ENCODE assay signal across 19 cellular contexts in genomic region chr10:5681930-5682329, GRCh38. TPM values are rescaled to one million over a fixed set of nuclear protein-coding genes. Genes with fewer than 3 reads are reported as not detected.
DNase-seq lines count a peak whose midpoint lies in the region; ATAC-seq, FAIRE-seq and TF ChIP-seq lines count a peak whose summit lies in the region.
"Had no signal": no experiment of that assay in that cellular context is flagged by ENCODE, and none has a peak within 500 bp of the region (broad histone marks: within the 10 kb centered on the region; RNA-seq: fewer than 3 reads in every experiment).

No MANE protein-coding gene starts in this region.

- H3K36me3 Mint-ChIP-seq in IgD-negative memory B cell: no peaks in the 10 kb centered on the region
- peaks cover 22% of the 10 kb centered on the region for H3K36me3 Mint-ChIP-seq in stimulated activated effector memory CD8-positive, alpha-beta T cell treated with anti-CD3 and anti-CD28 coated beads, Interleukin-12 subunit alpha, Interleukin-12 subunit beta, amount 100 ng/mL, for 72 hours

- BruUV-seq in HepG2 (replicated peaks; lab: Mats Ljungman, UMichigan): no TSS peak

- no peak for TF ChIP-seq CTCF in HepG2 (CRISPR knock-in tag; IDR thresholded peaks at IDR 0.05)
- TF ChIP-seq CTCF in right lobe of liver (IDR thresholded peaks at IDR 0.05): no peak
- no peak for TF ChIP-seq CTCF in epithelial cell of esophagus (IDR thresholded peaks at IDR 0.05; ENCODE audit: insufficient read depth, low read depth, low read length, missing control alignments)
- no peak for TF ChIP-seq CTCF in brain microvascular endothelial cell (IDR thresholded peaks at IDR 0.05; ENCODE audit: low read depth, low read length, missing control alignments)
- TF ChIP-seq CTCF in uterus (IDR thresholded peaks at IDR 0.05): no peak

- CTCF ChIA-PET in HepG2 (lab: Yijun Ruan, JAX; ENCODE audit: low intra/inter-chr PET ratio, low total read pairs): no interaction called here

- no peak for TF ChIP-seq POLR2A in HepG2 (IDR thresholded peaks at IDR 0.05; ENCODE audit: insufficient read depth in 1 of 2, low read depth in 2 of 2, low read length in 2 of 2)
- no peak for TF ChIP-seq POLR2A in right lobe of liver (IDR thresholded peaks at IDR 0.05)
- no peak for TF ChIP-seq POLR2A in uterus (IDR thresholded peaks at IDR 0.05)

- peaks cover 2 to 20% of the 10 kb centered on the region in 2 experiments; a peak in 4 of 5 replicates for H3K27me3 ChIP-seq in HepG2 (ENCODE audit: control insufficient read depth in 1 of 2, insufficient read depth in 2 of 2, low read length in 2 of 2)
- H3K27me3 ChIP-seq in right lobe of liver: no peaks in the 10 kb centered on the region
- H3K27me3 ChIP-seq in brain microvascular endothelial cell (replicated peaks): no peaks in the 10 kb centered on the region
- H3K27me3 ChIP-seq in uterus: no peaks in the 10 kb centered on the region
- H3K27me3 ChIP-seq: BE2C had no signal

- H3K27ac Mint-ChIP-seq in IgD-negative memory B cell: peak overlapping the region in 2 of 3 donors; percentile 6 to 20
- H3K27ac Mint-ChIP-seq in stimulated activated effector memory CD8-positive, alpha-beta T cell treated with anti-CD3 and anti-CD28 coated beads, Interleukin-12 subunit alpha, Interleukin-12 subunit beta, amount 100 ng/mL, for 72 hours: peak overlapping the region; percentile 77
- H3K27ac Mint-ChIP-seq: CD8-positive, alpha-beta T cell; GM23338 had no signal

- peaks cover 22% of the 10 kb centered on the region for H3K79me2 ChIP-seq in HepG2 (ENCODE audit: insufficient read depth, low read length)

- peaks cover 8 to 23% (median 18%) of the 10 kb centered on the region in 3 donors for H3K4me1 Mint-ChIP-seq in IgD-negative memory B cell
- H3K4me1 Mint-ChIP-seq in stimulated activated effector memory CD8-positive, alpha-beta T cell treated with anti-CD3 and anti-CD28 coated beads, Interleukin-12 subunit alpha, Interleukin-12 subunit beta, amount 100 ng/mL, for 72 hours: peaks cover 34% of the 10 kb centered on the region

- 16% methylated on average over 5 of the region's 5 CpGs for WGBS in HepG2 (ENCODE audit: low lambda C conversion rate)
- 68% methylated on average over 5 of the region's 5 CpGs for WGBS in right lobe of liver (ENCODE audit: insufficient coverage, low coverage, low lambda C conversion rate, missing lambda C conversion rate)

- no peak for DNase-seq in HepG2 (ENCODE audit: low spot score)
- no peak for DNase-seq in right lobe of liver
- DNase-seq in epithelial cell of esophagus (ENCODE audit: low read depth): peak; percentile 27
- no peak for DNase-seq in stimulated activated effector memory CD8-positive, alpha-beta T cell treated with anti-CD3 and anti-CD28 coated beads, Interleukin-12 subunit alpha, Interleukin-12 subunit beta, amount 100 ng/mL, for 72 hours (ENCODE audit: low spot score in 2 of 2)
- DNase-seq in brain microvascular endothelial cell: no peak
- DNase-seq in KG1 (lab: John Stamatoyannopoulos, UW): no peak
- no peak for DNase-seq in uterus
- DNase-seq: BE2C; CD8-positive, alpha-beta T cell; COR-L47; DND-41; GF-D8; H7; IMR-90 had no signal

- H2AFZ ChIP-seq in HepG2 (ENCODE audit: low read length): no peak overlapping the region
- H2AFZ ChIP-seq: GM23338 had no signal

- H3K9ac ChIP-seq in HepG2 (ENCODE audit: insufficient read depth, low read depth, low read length): no peak overlapping the region

- POLR2A ChIA-PET in HepG2 (lab: Yijun Ruan, JAX): no interaction called here

- no peak overlapping the region for H3K27ac ChIP-seq in HepG2 (ENCODE audit: extremely low read length, insufficient read depth, low read length)
- no peak overlapping the region for H3K27ac ChIP-seq in right lobe of liver
- H3K27ac ChIP-seq in brain microvascular endothelial cell: no peak overlapping the region
- H3K27ac ChIP-seq in uterus: no peak overlapping the region
- H3K27ac ChIP-seq: A549, C4-2B had no signal

- H3K9me3 ChIP-seq in HepG2 (ENCODE audit: low read length) (no peaks in the 10 kb centered on the region), right lobe of liver (no peaks in the 10 kb centered on the region), uterus (no peaks in the 10 kb centered on the region)

- H3K4me3 ChIP-seq in HepG2 (replicated peaks in 1 of 3; ENCODE audit: insufficient read depth in 1 of 3, low read depth in 2 of 3, low read length in 3 of 3) (no peak overlapping the region), right lobe of liver (no peak overlapping the region), epithelial cell of esophagus (ENCODE audit: low read length) (no peak overlapping the region), brain microvascular endothelial cell (ENCODE audit: low read depth, low read length) (no peak overlapping the region), uterus (no peak overlapping the region)
- H3K4me3 ChIP-seq: A549, GM23338 had no signal

- H3K36me3 ChIP-seq in HepG2 (replicated peaks in 1 of 2; ENCODE audit: control insufficient read depth in 1 of 2, insufficient read depth in 2 of 2, low read length in 2 of 2) (no peaks in the 10 kb centered on the region), right lobe of liver (no peaks in the 10 kb centered on the region), brain microvascular endothelial cell (replicated peaks) (no peaks in the 10 kb centered on the region), uterus (no peaks in the 10 kb centered on the region)
- H3K36me3 ChIP-seq: BE2C had no signal

- H3K27me3 Mint-ChIP-seq in IgD-negative memory B cell: peaks cover 10% of the 10 kb centered on the region

- intact Hi-C loops in HepG2 (cut with micrococcal nuclease; ENCODE audit: unreplicated experiment) (loop anchor here (5.0 kb wide), 1 partner anchor 205 kb away; the partner anchor contains the start of gene ANKRD16), right lobe of liver (cut with DNase I) (no loop called here), uterus (cut with DNase I; ENCODE audit: low total_unique reads) (no loop called here)

- H3K4me1 ChIP-seq in HepG2 (ENCODE audit: insufficient read depth, low read length) (peaks cover 66% of the 10 kb centered on the region), right lobe of liver (peaks cover 0 to 11% (median 2%) of the 10 kb centered on the region in 4 donors), uterus (peaks cover 0 to 10% of the 10 kb centered on the region in 2 donors)
- H3K4me1 ChIP-seq: BE2C had no signal

- no peak for FAIRE-seq in HepG2 (lab: Jason Lieb, UNC)
- FAIRE-seq: A549, D721Med had no signal

- peaks cover 7% of the 10 kb centered on the region; the same call in 1 of the 2 replicates for H4K20me1 ChIP-seq in HepG2 (ENCODE audit: insufficient read depth, low read length)

- no peak for TF ChIP-seq RAD21 in HepG2 (CRISPR knock-in tag; IDR thresholded peaks at IDR 0.05)

- peaks cover 0 to 2% (median 0%) of the 10 kb centered on the region in 3 donors for H3K9me3 Mint-ChIP-seq in IgD-negative memory B cell
- no peaks in the 10 kb centered on the region for H3K9me3 Mint-ChIP-seq in stimulated activated effector memory CD8-positive, alpha-beta T cell treated with anti-CD3 and anti-CD28 coated beads, Interleukin-12 subunit alpha, Interleukin-12 subunit beta, amount 100 ng/mL, for 72 hours
- H3K9me3 Mint-ChIP-seq: CD8-positive, alpha-beta T cell had no signal

- ATAC-seq in HepG2: no peak
- ATAC-seq in right lobe of liver: no peak
- ATAC-seq in stimulated activated effector memory CD8-positive, alpha-beta T cell treated with anti-CD3 and anti-CD28 coated beads, Interleukin-12 subunit alpha, Interleukin-12 subunit beta, amount 100 ng/mL, for 72 hours: no peak
- ATAC-seq: A549; CD8-positive, alpha-beta T cell; GM23338 had no signal

- in situ Hi-C loops in HepG2 (cut with HindIII; ENCODE audit: extremely low pct_ligation_motif_present, low pct_unique_long_range_greater_than_20kb): no loop called here
- in situ Hi-C loops in brain microvascular endothelial cell (cut with HindIII; ENCODE audit: low pct_ligation_motif_present, low sequenced_read_pairs): no loop called here

- peak overlapping the region in 1 of 4 donors; percentile 69 for H3K4me3 Mint-ChIP-seq in IgD-negative memory B cell
- peak overlapping the region; percentile 32 for H3K4me3 Mint-ChIP-seq in stimulated activated effector memory CD8-positive, alpha-beta T cell treated with anti-CD3 and anti-CD28 coated beads, Interleukin-12 subunit alpha, Interleukin-12 subunit beta, amount 100 ng/mL, for 72 hours
- H3K4me3 Mint-ChIP-seq: CD8-positive, alpha-beta T cell; GM23338 had no signal

- H3K4me2 ChIP-seq in HepG2 (ENCODE audit: low read depth, low read length): peak overlapping the region; percentile 28
- H3K4me2 ChIP-seq: A549, GM23338 had no signal

- no peak for TF ChIP-seq EP300 in HepG2 (IDR thresholded peaks at IDR 0.05; ENCODE audit: low read depth in 2 of 2, low read length in 2 of 2)
- TF ChIP-seq EP300 in HepG2 (CRISPR knock-in tag; IDR thresholded peaks at IDR 0.05; ENCODE audit: borderline replicate concordance): no peak

RNA-seq across cellular contexts. Expression of gene TASOR2, which starts 2.7 kb away (rescaled TPM):
- total RNA-seq in HepG2 (2016; rRNA removed; fragmentation: Illumina TruSeq; extraction: Trizol): 55.3 and 58.9 TPM in 2 replicates
- total RNA-seq in HepG2 (2016; cell fraction: cytosol; rRNA removed; fragmentation: Illumina TruSeq; extraction: Trizol; ENCODE audit: low read depth): 67.3 and 69.4 TPM in 2 replicates
- total RNA-seq in HepG2 (2016; cell fraction: insoluble cytoplasmic fraction; rRNA removed; fragmentation: Illumina TruSeq; extraction: Trizol): 51.2 and 60.5 TPM in 2 replicates
- 44.6 and 47.7 TPM in 2 replicates for total RNA-seq in HepG2 (2016; cell fraction: membrane; rRNA removed; fragmentation: Illumina TruSeq; extraction: Trizol)
- 95.9 and 108 TPM in 2 replicates for total RNA-seq in HepG2 (2016; cell fraction: nucleus; rRNA removed; fragmentation: Illumina TruSeq; extraction: Trizol)
- polyA plus RNA-seq in HepG2 (2011; rRNA removed): 22.8 and 24.2 TPM in 2 replicates
- polyA plus RNA-seq in HepG2 (2011; cell fraction: cytosol; rRNA removed): 8.9 and 13.1 TPM in 2 replicates
- 30.2 and 31.2 TPM in 2 replicates for polyA plus RNA-seq in HepG2 (2011; cell fraction: nucleus; rRNA removed)
- 23.3 and 26.9 TPM in 2 replicates for polyA plus RNA-seq in HepG2 (2012)
- 0.58 and 1.1 TPM in 2 replicates for polyA plus RNA-seq in HepG2 (2016; cell fraction: cytosol; fragmentation: Illumina TruSeq; extraction: Trizol; ENCODE audit: low read depth)
- polyA plus RNA-seq in HepG2 (2016; cell fraction: insoluble cytoplasmic fraction; fragmentation: Illumina TruSeq; extraction: Trizol; ENCODE audit: low read depth): 26.8 and 27.2 TPM in 2 replicates
- polyA plus RNA-seq in HepG2 (2016; cell fraction: membrane; fragmentation: Illumina TruSeq; extraction: Trizol; ENCODE audit: low read depth): 2.9 and 4.0 TPM in 2 replicates
- polyA plus RNA-seq in HepG2 (2016; cell fraction: nucleus; fragmentation: Illumina TruSeq; extraction: Trizol; ENCODE audit: insufficient read depth, low read depth): 68.3 and 79.1 TPM in 2 replicates
- polyA minus RNA-seq in HepG2 (2011; rRNA and poly(A)+ RNA removed; ENCODE audit: low replicate concordance): 27.6 and 45.1 TPM in 2 replicates
- polyA minus RNA-seq in HepG2 (2011; cell fraction: cytosol; rRNA and poly(A)+ RNA removed): 30.7 and 32.8 TPM in 2 replicates
- 132 and 137 TPM in 2 replicates for polyA minus RNA-seq in HepG2 (2011; cell fraction: nucleus; rRNA and poly(A)+ RNA removed)
- total RNA-seq in right lobe of liver: 10 to 100 TPM; 19.7 to 53.4 (median 29.6) TPM
- 12.2 TPM for polyA plus RNA-seq in IgD-negative memory B cell
- 100 to 1,000 TPM in 2 of 4 donors, 10 to 100 TPM in 2; 32.6 to 128 (median 75.1) TPM for total RNA-seq in uterus

RNA-seq across cellular contexts. Expression of gene ASB13, which starts 15.5 kb away (rescaled TPM):
- total RNA-seq in HepG2 (2016; rRNA removed; fragmentation: Illumina TruSeq; extraction: Trizol) (15.4 and 17.5 TPM in 2 replicates), right lobe of liver (100 to 1,000 TPM in 1 of 6 experiments, 10 to 100 TPM in 5; 19.7 to 117 (median 64.7) TPM), uterus (10 to 100 TPM in 3 of 4 donors, 1 to 10 TPM in 1; 8.7 to 25.7 (median 17.9) TPM)
- 3.3 and 4.7 TPM in 2 replicates for total RNA-seq in HepG2 (2016; cell fraction: cytosol; rRNA removed; fragmentation: Illumina TruSeq; extraction: Trizol; ENCODE audit: low read depth)
- total RNA-seq in HepG2 (2016; cell fraction: insoluble cytoplasmic fraction; rRNA removed; fragmentation: Illumina TruSeq; extraction: Trizol): 15.6 and 18.5 TPM in 2 replicates
- total RNA-seq in HepG2 (2016; cell fraction: membrane; rRNA removed; fragmentation: Illumina TruSeq; extraction: Trizol): 14.1 and 16.1 TPM in 2 replicates
- total RNA-seq in HepG2 (2016; cell fraction: nucleus; rRNA removed; fragmentation: Illumina TruSeq; extraction: Trizol): 7.1 and 7.5 TPM in 2 replicates
- polyA plus RNA-seq in HepG2 (2011; rRNA removed) (9.3 and 12.7 TPM in 2 replicates), IgD-negative memory B cell (6.6 TPM)
- 12.4 and 12.5 TPM in 2 replicates for polyA plus RNA-seq in HepG2 (2011; cell fraction: cytosol; rRNA removed)
- polyA plus RNA-seq in HepG2 (2011; cell fraction: nucleus; rRNA removed): 7.4 and 9.5 TPM in 2 replicates
- 12.8 and 15.5 TPM in 2 replicates for polyA plus RNA-seq in HepG2 (2012)
- polyA plus RNA-seq in HepG2 (2016; cell fraction: cytosol; fragmentation: Illumina TruSeq; extraction: Trizol; ENCODE audit: low read depth): 4.6 and 4.7 TPM in 2 replicates
- 12.6 and 16.4 TPM in 2 replicates for polyA plus RNA-seq in HepG2 (2016; cell fraction: insoluble cytoplasmic fraction; fragmentation: Illumina TruSeq; extraction: Trizol; ENCODE audit: low read depth)
- 10.4 and 12.4 TPM in 2 replicates for polyA plus RNA-seq in HepG2 (2016; cell fraction: membrane; fragmentation: Illumina TruSeq; extraction: Trizol; ENCODE audit: low read depth)
- polyA plus RNA-seq in HepG2 (2016; cell fraction: nucleus; fragmentation: Illumina TruSeq; extraction: Trizol; ENCODE audit: insufficient read depth, low read depth): 12.4 and 14.5 TPM in 2 replicates
- 31.7 and 36.4 TPM in 2 replicates for polyA minus RNA-seq in HepG2 (2011; rRNA and poly(A)+ RNA removed; ENCODE audit: low replicate concordance)
- 10.6 and 14.5 TPM in 2 replicates for polyA minus RNA-seq in HepG2 (2011; cell fraction: cytosol; rRNA and poly(A)+ RNA removed)
- 5.5 and 7.7 TPM in 2 replicates for polyA minus RNA-seq in HepG2 (2011; cell fraction: nucleus; rRNA and poly(A)+ RNA removed)
